17 cellular contexts compared by ENCODE assay signal in genomic region chr1:184504012-184504694, GRCh38.
DNase-seq lines count a peak whose midpoint lies in the region; ATAC-seq and TF ChIP-seq lines count a peak whose summit lies in the region.
"Had no signal": no experiment of that assay in that cellular context is flagged by ENCODE, and none has a peak within 500 bp of the region (broad histone marks: within the 10 kb centered on the region; RNA-seq: fewer than 3 reads in every experiment).

No MANE protein-coding gene starts in this region.

- 68 to 81% methylated on average over 8 to 13 of the region's 13 CpGs for WGBS in endodermal cell (ENCODE audit: insufficient coverage in 1 of 2, insufficient read length in 1 of 2), 2 experiments

- H3K27ac Mint-ChIP-seq in endodermal cell: peak overlapping the region; percentile 36
- H3K27ac Mint-ChIP-seq: activated naive CD4-positive, alpha-beta T cell treated with anti-CD3 and anti-CD28 coated beads, Interleukin-2, amount 50 U/mL, for 24 hours had no signal

- peak overlapping the region; percentile 44 for H3K27ac ChIP-seq in endodermal cell (ENCODE audit: low read depth, low read length)
- H3K27ac ChIP-seq in parathyroid adenoma: no peak overlapping the region

- no peaks in the 10 kb centered on the region for H3K9me3 Mint-ChIP-seq in endodermal cell
- H3K9me3 Mint-ChIP-seq: activated naive CD4-positive, alpha-beta T cell treated with anti-CD3 and anti-CD28 coated beads, Interleukin-2, amount 50 U/mL, for 24 hours had no signal

- H3K27me3 ChIP-seq in endodermal cell (ENCODE audit: control insufficient read depth, insufficient read depth, low read length, poor library complexity, severe bottlenecking): peaks cover 7% of the 10 kb centered on the region
- H3K27me3 ChIP-seq in parathyroid adenoma (ENCODE audit: control insufficient read depth, insufficient read depth, low read length): no peaks in the 10 kb centered on the region
- H3K27me3 ChIP-seq: body of pancreas had no signal

- no peaks in the 10 kb centered on the region for H3K27me3 Mint-ChIP-seq in endodermal cell (ENCODE audit: insufficient read depth)
- H3K27me3 Mint-ChIP-seq: activated naive CD4-positive, alpha-beta T cell treated with anti-CD3 and anti-CD28 coated beads, Interleukin-2, amount 50 U/mL, for 24 hours had no signal

- H3K4me1 ChIP-seq in endodermal cell (ENCODE audit: control insufficient read depth, insufficient read depth, low read length) (peaks cover 21% of the 10 kb centered on the region), parathyroid adenoma (no peaks in the 10 kb centered on the region)

- H2AFZ ChIP-seq in parathyroid adenoma: peak overlapping the region; percentile 5

- H3K4me3 Mint-ChIP-seq in endodermal cell: no peak overlapping the region
- H3K4me3 Mint-ChIP-seq: activated naive CD4-positive, alpha-beta T cell treated with anti-CD3 and anti-CD28 coated beads, Interleukin-2, amount 50 U/mL, for 24 hours had no signal

- no peak for ATAC-seq in HG03354 (IDR thresholded peaks at IDR 0.05; ENCODE audit: poor library complexity, severe bottlenecking, unreplicated experiment)
- no peak for ATAC-seq in activated CD4-positive, CD25-positive, alpha-beta regulatory T cell treated with anti-CD3 and anti-CD28 coated beads, Interleukin-2, amount 50 U/mL, for 24 hours
- ATAC-seq: body of pancreas, HepG2 had no signal

- H3K36me3 ChIP-seq in endodermal cell (ENCODE audit: control insufficient read depth, insufficient read depth, low read length): no peaks in the 10 kb centered on the region
- H3K36me3 ChIP-seq in parathyroid adenoma (ENCODE audit: control insufficient read depth, insufficient read depth, low read length): no peaks in the 10 kb centered on the region

- no peak overlapping the region for H3K4me2 ChIP-seq in parathyroid adenoma (ENCODE audit: low read length)

- DNase-seq in G401 (ENCODE audit: low spot score): peak; percentile 81
- DNase-seq in NCI-H2081 treated with DMSO at 0.1 percent for 48 hours (lab: John Stamatoyannopoulos, UW): peak; percentile 32
- no peak for DNase-seq in endodermal cell
- DNase-seq in activated effector memory CD4-positive, alpha-beta T cell treated with Interleukin-2 at 50 U/mL for 16 hours: no peak
- no peak for DNase-seq in dedifferentiated amniotic fluid mesenchymal stem cell (ENCODE audit: extremely low spot score)
- DNase-seq: activated CD4-positive, alpha-beta T cell treated with anti-CD3 and anti-CD28 coated beads for 4 hours; activated CD8-positive, alpha-beta memory T cell treated with anti-CD3 and anti-CD28 coated beads, Interleukin-2, amount 50 U/mL, for 48 hours; body of pancreas; DMS79; mammary epithelial cell; NCI-H82 had no signal

- no peaks in the 10 kb centered on the region for H3K36me3 Mint-ChIP-seq in endodermal cell (ENCODE audit: low read depth)
- H3K36me3 Mint-ChIP-seq: activated naive CD4-positive, alpha-beta T cell treated with anti-CD3 and anti-CD28 coated beads, Interleukin-2, amount 50 U/mL, for 24 hours had no signal

- in situ Hi-C loops in G401 (cut with HindIII; ENCODE audit: low sequenced_read_pairs): no loop called here

- H3K9me3 ChIP-seq in endodermal cell (ENCODE audit: control insufficient read depth, low read length) (peaks cover 4% of the 10 kb centered on the region), parathyroid adenoma (ENCODE audit: control insufficient read depth, low read length) (no peaks in the 10 kb centered on the region)
- H3K9me3 ChIP-seq: body of pancreas had no signal

- H3K4me3 ChIP-seq in endodermal cell (ENCODE audit: low read length) (no peak overlapping the region), parathyroid adenoma (ENCODE audit: low read depth, low read length) (no peak overlapping the region)
- H3K4me3 ChIP-seq: body of pancreas, skin epidermis had no signal

- H3K79me2 ChIP-seq in parathyroid adenoma: no peaks in the 10 kb centered on the region

- H3K4me1 Mint-ChIP-seq in endodermal cell: peaks cover 32% of the 10 kb centered on the region
- H3K4me1 Mint-ChIP-seq: activated naive CD4-positive, alpha-beta T cell treated with anti-CD3 and anti-CD28 coated beads, Interleukin-2, amount 50 U/mL, for 24 hours had no signal

- H3K9ac ChIP-seq in endodermal cell (ENCODE audit: extremely low read depth, low read length, poor library complexity, severe bottlenecking) (peak overlapping the region; percentile 4), parathyroid adenoma (no peak overlapping the region)

- no peak for TF ChIP-seq CTCF in endodermal cell (conservative IDR thresholded peaks at IDR 0.05)
- TF ChIP-seq CTCF in parathyroid adenoma (IDR thresholded peaks at IDR 0.05): no peak

Comparison
In these comparisons a context has a peak if more than half of its experiments do, and no peak if none do; other contexts are left out.
1. DNase-seq: peak in G401 (single experiment) and NCI-H2081 treated with DMSO at 0.1 percent for 48 hours (single experiment); none in endodermal cell (single experiment), activated effector memory CD4-positive, alpha-beta T cell treated with Interleukin-2 at 50 U/mL for 16 hours (single experiment) and dedifferentiated amniotic fluid mesenchymal stem cell (single experiment).